8 cellular contexts compared by ENCODE assay signal in the genomic region with DNA sequence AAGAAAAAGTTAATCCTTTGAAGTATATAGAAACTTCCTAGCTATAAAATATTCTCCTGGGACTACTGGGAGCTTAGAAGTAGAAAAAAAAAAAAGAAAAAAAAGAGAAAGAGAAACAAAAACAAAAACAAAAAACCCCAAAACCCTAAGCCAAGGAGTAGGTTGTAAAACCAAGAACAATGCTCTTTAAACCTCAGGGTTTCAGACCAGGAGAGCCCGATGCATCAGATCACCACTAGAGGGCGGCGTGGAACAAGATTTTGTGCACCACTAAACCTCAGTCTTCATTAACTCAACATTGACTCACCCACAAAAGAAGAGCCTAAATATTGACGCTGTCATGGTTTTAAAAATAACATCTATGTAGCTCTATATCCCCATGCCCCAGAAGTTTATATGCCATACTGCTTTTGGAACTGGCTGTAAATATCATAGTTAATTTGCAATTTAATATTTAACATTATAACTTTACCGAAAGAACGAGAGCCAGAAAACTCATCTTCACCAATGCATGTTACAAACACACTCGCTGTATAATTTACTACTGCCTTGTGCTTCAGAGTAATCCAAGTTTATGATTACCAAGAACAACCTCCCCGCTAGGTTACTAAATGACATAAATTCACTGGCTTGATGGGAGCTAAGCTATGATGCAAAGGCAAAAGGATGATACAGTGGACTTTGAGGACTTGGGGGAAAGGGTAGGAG. TPM values are rescaled to one million over a fixed set of nuclear protein-coding genes. Genes with fewer than 3 reads are reported as not detected.
DNase-seq lines count a peak whose midpoint lies in the region; ATAC-seq and TF ChIP-seq lines count a peak whose summit lies in the region.

No MANE protein-coding gene starts in this region.

- H3K4me1 ChIP-seq in uterus: no peaks in the 10 kb centered on the region

- H3K36me3 ChIP-seq in uterus: no peaks in the 10 kb centered on the region

- no peaks in the 10 kb centered on the region for H3K27me3 ChIP-seq in uterus

- intact Hi-C loops in Right ventricle myocardium inferior (cut with DNase I): loop anchor here (5.0 to 10.0 kb wide), 2 partner anchors 80 to 272 kb away; no protein-coding TSS in a partner anchor
- intact Hi-C loops in posterior vena cava (cut with DNase I): no loop called here
- intact Hi-C loops in uterus (cut with DNase I; ENCODE audit: low total_unique reads): no loop called here

- H3K4me3 ChIP-seq in NB4 (ENCODE audit: low read depth, low read length) (no peak overlapping the region), uterus (no peak overlapping the region)

- peak; percentile 71 for DNase-seq in GM04504 (ENCODE audit: low read depth)
- peak; percentile 71 for DNase-seq in HEK293T (ENCODE audit: extremely low spot score)
- DNase-seq in NB4 (ENCODE audit: low read depth): peak; percentile 89
- DNase-seq in SKM-1 (lab: John Stamatoyannopoulos, UW; ENCODE audit: unreplicated experiment): peak; percentile 35
- peak; percentile 87 for DNase-seq in activated naive CD4-positive, alpha-beta T cell treated with anti-CD3 and anti-CD28 coated beads, Interleukin-2, amount 50 U/mL, for 16 hours
- peak; percentile 80 for DNase-seq in Right ventricle myocardium inferior (ENCODE audit: missing footprints)
- DNase-seq in posterior vena cava (ENCODE audit: low spot score): peak; percentile 93
- peak; percentile 84 to 88 for DNase-seq in uterus

- POLR2A ChIA-PET in HEK293T (lab: Yijun Ruan, JAX): interaction anchor here (0.9 kb wide), 1 partner anchor 19 kb away, joined by 4 read pairs; no protein-coding TSS in a partner anchor

- TF ChIP-seq CTCF in NB4 (IDR thresholded peaks at IDR 0.05; ENCODE audit: low read depth, low read length) (peak; percentile 98), uterus (IDR thresholded peaks at IDR 0.05) (peak; percentile 76 to 93 (median 84))

- TF ChIP-seq POLR2A in NB4 (IDR thresholded peaks at IDR 0.05; ENCODE audit: extremely low read depth, insufficient read length) (no peak), uterus (IDR thresholded peaks at IDR 0.05) (no peak)

- CTCF ChIA-PET in HEK293T (lab: Yijun Ruan, JAX): interaction anchor here (0.6 to 1.6 kb wide), 12 partner anchors 9 to 1795 kb away, joined by 3 to 6 read pairs (median 3); no protein-coding TSS in a partner anchor

- H3K27ac ChIP-seq in uterus: peak overlapping the region in 1 of 2 donors; percentile 32

- H3K9me3 ChIP-seq in uterus: no peaks in the 10 kb centered on the region

- ATAC-seq in Right ventricle myocardium inferior: peak; percentile 68

TF ChIP-seq in HEK293T, 16 proteins besides CTCF, POLR2A, EP300 and RAD21:
- TF ChIP-seq NFRKB (IDR thresholded peaks at IDR 0.05): no peak
- TF ChIP-seq ZNF384 (IDR thresholded peaks at IDR 0.05): peak; percentile 66
- TF ChIP-seq TARDBP (IDR thresholded peaks at IDR 0.05): peak; percentile 14; the same call in 1 of the 2 replicates
TF ChIP-seq in HEK293T: peak in this region for 2.

RNA-seq across cellular contexts. Expression of gene MCUR1, which starts 19.2 kb away (rescaled TPM):
- 33.9 TPM for total RNA-seq in Right ventricle myocardium inferior
- 10 to 100 TPM; 14.3 to 24.2 TPM for total RNA-seq in posterior vena cava
- 10 to 100 TPM in 3 of 4 donors, 1 to 10 TPM in 1; 9.4 to 16.5 (median 13.3) TPM for total RNA-seq in uterus

Comparison
In these comparisons a context has a peak if more than half of its experiments do, and no peak if none do; other contexts are left out.
1. DNase-seq: peak in every context shown above with its lines; median percentile 93 in posterior vena cava; 89 in NB4; 87 in activated naive CD4-positive, alpha-beta T cell treated with anti-CD3 and anti-CD28 coated beads, Interleukin-2, amount 50 U/mL, for 16 hours; 86 in uterus; 80 in Right ventricle myocardium inferior; 71 in GM04504; 71 in HEK293T; 35 in SKM-1.